5 cellular contexts compared by ENCODE assay signal in the genomic region with DNA sequence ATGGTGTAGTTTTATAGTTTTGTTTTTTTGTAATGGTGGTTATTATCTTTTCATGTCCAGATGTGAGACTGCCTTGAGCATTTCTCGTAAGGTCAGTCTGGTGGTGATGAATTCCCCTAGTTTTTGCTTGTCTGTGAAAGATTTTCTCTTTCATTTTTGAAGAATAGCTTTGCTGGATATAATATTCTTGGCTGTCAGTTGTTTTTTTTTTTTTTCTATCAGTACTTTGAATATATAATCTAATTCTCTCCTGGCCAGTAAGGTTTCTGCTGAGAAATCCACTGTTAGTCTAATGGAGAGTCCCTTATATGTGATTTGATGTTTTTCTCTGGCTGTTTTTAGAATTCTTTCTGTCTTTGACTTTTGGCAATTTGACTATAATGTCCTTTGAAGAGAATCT.
"Had no signal": no experiment of that assay in that cellular context is flagged by ENCODE, and none has a peak within 500 bp of the region (broad histone marks: within the 10 kb centered on the region; RNA-seq: fewer than 3 reads in every experiment).

No MANE protein-coding gene starts in this region.

- DNase-seq: IMR-90, KBM-7, KG1 had no signal

- H3K4me3 ChIP-seq: K562 had no signal

- H3K27ac ChIP-seq: HL-60 had no signal
